9 cellular contexts compared by ENCODE assay signal in genomic region chr12:32455607-32456063, GRCh38. TPM values are rescaled to one million over a fixed set of nuclear protein-coding genes. Genes with fewer than 3 reads are reported as not detected.
DNase-seq lines count a peak whose midpoint lies in the region; ATAC-seq and TF ChIP-seq lines count a peak whose summit lies in the region.
"Had no signal": no experiment of that assay in that cellular context is flagged by ENCODE, and none has a peak within 500 bp of the region (broad histone marks: within the 10 kb centered on the region; RNA-seq: fewer than 3 reads in every experiment).

No MANE protein-coding gene starts in this region.

- DNase-seq in NCI-H1092 (lab: John Stamatoyannopoulos, UW) (peak; percentile 25), SKM-1 treated with dmso at 0.1 percent for 144 hours (lab: John Stamatoyannopoulos, UW; ENCODE audit: unreplicated experiment) (peak; percentile 14), fibroblast of lung (ENCODE audit: low read depth in 2 of 2) (peak; percentile 74 to 90), neural progenitor cell (ENCODE audit: low spot score) (peak; percentile 72)
- DNase-seq in stimulated activated CD4-positive, alpha-beta T cell treated with anti-CD3 and anti-CD28 coated beads, Interleukin-4, amount 100 ng/mL, for 1 hour: no peak

- H3K9ac ChIP-seq in fibroblast of lung (ENCODE audit: insufficient read depth, low read length): no peak overlapping the region
- no peak overlapping the region for H3K9ac ChIP-seq in neural progenitor cell

- no peaks in the 10 kb centered on the region for H3K27me3 Mint-ChIP-seq in neural progenitor cell (ENCODE audit: insufficient read depth, low read depth)

- H3K27ac Mint-ChIP-seq in neural progenitor cell: peak overlapping the region; percentile 70
- H3K27ac Mint-ChIP-seq: T-cell had no signal

- no peaks in the 10 kb centered on the region for H3K36me3 Mint-ChIP-seq in neural progenitor cell
- H3K36me3 Mint-ChIP-seq: T-cell had no signal

- peak; percentile 89 for TF ChIP-seq CTCF in C4-2B (conservative IDR thresholded peaks at IDR 0.05)
- peak; percentile 52 to 54 for TF ChIP-seq CTCF in fibroblast of lung (conservative IDR thresholded peaks at IDR 0.05 in 1 of 2, IDR thresholded peaks at IDR 0.05 in 1 of 2; ENCODE audit: low read depth in 1 of 2, low read length in 2 of 2)
- peak; percentile 88 for TF ChIP-seq CTCF in neural progenitor cell (IDR thresholded peaks at IDR 0.05)

- peak overlapping the region; percentile 52 for H2AFZ ChIP-seq in fibroblast of lung (ENCODE audit: low read length)
- H2AFZ ChIP-seq in neural progenitor cell (replicated peaks): no peak overlapping the region

- H3K27me3 ChIP-seq in fibroblast of lung (ENCODE audit: control insufficient read depth, insufficient read depth, low read length): no peaks in the 10 kb centered on the region
- no peaks in the 10 kb centered on the region for H3K27me3 ChIP-seq in neural progenitor cell

- ATAC-seq in GM18868 (IDR thresholded peaks at IDR 0.05; ENCODE audit: unreplicated experiment) (peak; percentile 56), HG02884 (IDR thresholded peaks at IDR 0.05; ENCODE audit: unreplicated experiment) (no peak)
- ATAC-seq: T-cell had no signal

- H3K36me3 ChIP-seq in fibroblast of lung (ENCODE audit: control insufficient read depth, insufficient read depth, low read length): no peaks in the 10 kb centered on the region
- H3K36me3 ChIP-seq in neural progenitor cell: no peaks in the 10 kb centered on the region

- H4K20me1 ChIP-seq in fibroblast of lung (ENCODE audit: control insufficient read depth, extremely low read depth, insufficient read depth, low read length) (no peaks in the 10 kb centered on the region), neural progenitor cell (ENCODE audit: low read depth) (no peaks in the 10 kb centered on the region)

- no peaks in the 10 kb centered on the region for H3K9me3 ChIP-seq in fibroblast of lung (ENCODE audit: control insufficient read depth, insufficient read depth, low read depth, low read length)
- no peaks in the 10 kb centered on the region for H3K9me3 ChIP-seq in neural progenitor cell (ENCODE audit: low read depth)

- H3K79me2 ChIP-seq in fibroblast of lung (ENCODE audit: control insufficient read depth, insufficient read depth, low read length) (no peaks in the 10 kb centered on the region), neural progenitor cell (ENCODE audit: low read depth) (peaks cover 74% of the 10 kb centered on the region)

- H3F3A ChIP-seq in neural progenitor cell (ENCODE audit: low read depth): peaks cover 46% of the 10 kb centered on the region

- peak overlapping the region; percentile 58 for H3K4me3 Mint-ChIP-seq in neural progenitor cell

- H3K9me3 Mint-ChIP-seq in neural progenitor cell: no peaks in the 10 kb centered on the region
- H3K9me3 Mint-ChIP-seq: T-cell had no signal

- peak overlapping the region; percentile 17 to 46 (median 40) for H3K4me3 ChIP-seq in fibroblast of lung (replicated peaks in 1 of 4; ENCODE audit: control extremely low read depth in 1 of 4, insufficient read depth in 1 of 4, low read depth in 3 of 4, low read length in 4 of 4)
- peak overlapping the region; percentile 39 for H3K4me3 ChIP-seq in neural progenitor cell

- H3K4me2 ChIP-seq in fibroblast of lung (ENCODE audit: extremely low read depth, insufficient read depth, low read length): peak overlapping the region; percentile 94
- peak overlapping the region; percentile 81 for H3K4me2 ChIP-seq in neural progenitor cell

- H3K4me1 ChIP-seq in fibroblast of lung (ENCODE audit: control insufficient read depth, extremely low read depth, insufficient read depth, low read length): peaks cover 2% of the 10 kb centered on the region
- peaks cover 56% of the 10 kb centered on the region for H3K4me1 ChIP-seq in neural progenitor cell

- H3K27ac ChIP-seq in C4-2B (no peak overlapping the region), fibroblast of lung (ENCODE audit: insufficient read depth, low read length) (no peak overlapping the region), neural progenitor cell (peak overlapping the region; percentile 96)

- peaks cover 28% of the 10 kb centered on the region for H3K4me1 Mint-ChIP-seq in neural progenitor cell

RNA-seq across cellular contexts. Expression of gene FGD4, which starts 56.3 kb away (rescaled TPM):
- total RNA-seq in fibroblast of lung (2.3 and 7.6 TPM in 2 replicates), neural progenitor cell (ENCODE audit: low replicate concordance) (29.6 and 41.4 TPM in 2 replicates)
- polyA plus RNA-seq in fibroblast of lung: 3.6 and 12.2 TPM in 2 replicates
- polyA plus RNA-seq in fibroblast of lung (2012): 1.7 and 6.7 TPM in 2 replicates
- polyA minus RNA-seq in fibroblast of lung (ENCODE audit: low replicate concordance): 3.4 and 6.4 TPM in 2 replicates
